In genomic region chr19:49641688-49642487, GRCh38 we compare ENCODE assay signal across 1 cellular context.
TF ChIP-seq lines count a peak whose summit lies in the region.

SCAF1 (plus strand) TSS chr19:49642209; CDS start chr19:49645027, 2,818 bp downstream.

TF ChIP-seq in HepG2, 621 proteins besides CTCF, POLR2A, EP300 and RAD21 (continued from another document and continues in another):
- TF ChIP-seq HMGXB4 (CRISPR knock-in tag; IDR thresholded peaks at IDR 0.05; ENCODE audit: borderline replicate concordance in 1 of 2, low read depth in 1 of 2) (peak in 1 of 2 experiments; percentile 65; a peak in 2 of 4 replicates), PAWR (CRISPR knock-in tag; IDR thresholded peaks at IDR 0.05; ENCODE audit: borderline replicate concordance) (no peak), ZFAT (CRISPR knock-in tag; conservative IDR thresholded peaks at IDR 0.05) (no peak), POLR2AphosphoS5 (IDR thresholded peaks at IDR 0.05; ENCODE audit: low read depth, low read length) (peak; percentile 77), RBM39 (IDR thresholded peaks at IDR 0.05; ENCODE audit: low read depth, low read length, poor library complexity, severe bottlenecking) (peak; percentile 47), ZSCAN12 (CRISPR knock-in tag; IDR thresholded peaks at IDR 0.05) (no peak), GRHL1 (CRISPR knock-in tag; conservative IDR thresholded peaks at IDR 0.05) (no peak), ZBTB10 (CRISPR knock-in tag; IDR thresholded peaks at IDR 0.05; ENCODE audit: borderline replicate concordance) (peak; percentile 87; the same call in 1 of the 2 replicates), MIXL1 (CRISPR knock-in tag; IDR thresholded peaks at IDR 0.05) (peak; percentile 81), ZNF773 (CRISPR knock-in tag; IDR thresholded peaks at IDR 0.05; ENCODE audit: borderline replicate concordance) (no peak), ISX (CRISPR knock-in tag; conservative IDR thresholded peaks at IDR 0.05) (no peak), PCBP1 (IDR thresholded peaks at IDR 0.05; ENCODE audit: borderline replicate concordance, low read depth, low read length) (peak; percentile 66; the same call in 1 of the 2 replicates), ZNF577 (CRISPR knock-in tag; IDR thresholded peaks at IDR 0.05; ENCODE audit: borderline replicate concordance, low read depth) (no peak), RFX3 (CRISPR knock-in tag; IDR thresholded peaks at IDR 0.05) (no peak), ZNF362 (CRISPR knock-in tag; IDR thresholded peaks at IDR 0.05; ENCODE audit: borderline replicate concordance) (no peak), ZNF772 (CRISPR knock-in tag; IDR thresholded peaks at IDR 0.05) (0 out of 2 replicates have a peak, but pooled peaks have one; percentile 36), SRF (IDR thresholded peaks at IDR 0.05; ENCODE audit: low read depth, low read length) (0 out of 2 replicates have a peak, but pooled peaks have one; percentile 11), ZNF468 (CRISPR knock-in tag; IDR thresholded peaks at IDR 0.05) (no peak), ZKSCAN8 (CRISPR knock-in tag; IDR thresholded peaks at IDR 0.05; ENCODE audit: borderline replicate concordance) (no peak; the same call in 1 of the 2 replicates), HBP1 (CRISPR knock-in tag; IDR thresholded peaks at IDR 0.05; ENCODE audit: low read depth) (0 out of 2 replicates have a peak, but pooled peaks have one; percentile 73), ZFP36L1 (CRISPR knock-in tag; IDR thresholded peaks at IDR 0.05) (peak; percentile 91), PCBP2 (optimal IDR thresholded peaks at IDR 0.05; ENCODE audit: low read depth, low read length, poor library complexity, severe bottlenecking) (no peak), ZBTB33 (CRISPR knock-in tag; IDR thresholded peaks at IDR 0.05) (peak; percentile 14; the same call in 1 of the 2 replicates), ZNF775 (CRISPR knock-in tag; IDR thresholded peaks at IDR 0.05; ENCODE audit: borderline replicate concordance) (no peak), ZNF747 (CRISPR knock-in tag; IDR thresholded peaks at IDR 0.05; ENCODE audit: borderline replicate concordance) (peak; percentile 75), ZMYM3 (CRISPR knock-in tag; IDR thresholded peaks at IDR 0.05) (no peak), NR0B2 (CRISPR knock-in tag; IDR thresholded peaks at IDR 0.05) (0 out of 2 replicates have a peak, but pooled peaks have one; percentile 12), AFF4 (CRISPR knock-in tag; IDR thresholded peaks at IDR 0.05) (no peak), FOXC1 (CRISPR knock-in tag; IDR thresholded peaks at IDR 0.05; ENCODE audit: borderline replicate concordance) (peak; percentile 34; the same call in 1 of the 2 replicates), SMARCE1 (IDR thresholded peaks at IDR 0.05; ENCODE audit: borderline replicate concordance) (no peak), STAT5B (CRISPR knock-in tag; IDR thresholded peaks at IDR 0.05) (no peak), SMARCC2 (IDR thresholded peaks at IDR 0.05) (no peak), HNRNPH1 (optimal IDR thresholded peaks at IDR 0.05; ENCODE audit: low read depth, low read length) (no peak), ZNF776 (CRISPR knock-in tag; IDR thresholded peaks at IDR 0.05) (no peak; the same call in 1 of the 2 replicates), NFE2L1 (CRISPR knock-in tag; IDR thresholded peaks at IDR 0.05; ENCODE audit: borderline replicate concordance) (no peak), GPBP1L1 (CRISPR knock-in tag; IDR thresholded peaks at IDR 0.05) (no peak), TFAP4 (IDR thresholded peaks at IDR 0.05; ENCODE audit: borderline replicate concordance, low read depth) (peak; percentile 51; the same call in 1 of the 2 replicates), ZBTB49 (CRISPR knock-in tag; IDR thresholded peaks at IDR 0.05; ENCODE audit: borderline replicate concordance) (no peak), ONECUT2 (CRISPR knock-in tag; IDR thresholded peaks at IDR 0.05) (no peak)
